ENCODE assay signal across 28 cellular contexts in the genomic region with DNA sequence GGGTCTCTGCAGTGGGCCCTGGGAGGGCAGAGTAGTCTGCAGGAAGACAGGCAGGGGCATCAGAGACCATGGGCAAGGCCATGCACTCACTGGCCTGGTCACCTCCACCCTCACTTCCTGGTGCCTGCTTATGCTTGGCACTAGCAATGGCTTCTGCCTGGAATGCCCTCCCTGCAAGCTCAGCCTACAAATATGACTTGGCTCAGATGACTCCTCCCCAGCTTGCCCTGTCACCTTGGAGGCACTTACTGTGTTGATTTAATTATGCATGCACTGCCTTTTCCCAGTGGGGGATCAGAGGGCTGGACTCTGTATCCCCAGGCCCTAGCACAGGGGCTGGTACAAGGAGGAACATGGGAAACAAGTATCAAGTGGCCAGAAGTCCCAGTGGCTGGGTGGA. TPM values are rescaled to one million over a fixed set of nuclear protein-coding genes. Genes with fewer than 3 reads are reported as not detected.
A peak's percentile ranks its signal among the peaks of the same experiment; 100 is the strongest.
DNase-seq lines count a peak whose midpoint lies in the region; ATAC-seq and FAIRE-seq lines count a peak whose summit lies in the region.
"Had no signal": no experiment of that assay in that cellular context is flagged by ENCODE, and none has a peak within 500 bp of the region (broad histone marks: within the 10 kb centered on the region; RNA-seq: fewer than 3 reads in every experiment).

No MANE protein-coding gene starts in this region.

- no peak overlapping the region for H3K4me3 Mint-ChIP-seq in activated CD8-positive, alpha-beta memory T cell treated with anti-CD3 and anti-CD28 coated beads, Interleukin-2, amount 10 ng/mL, durations not matched to agents 7 days and 5 days

- no peak overlapping the region for H4K8ac ChIP-seq in mesendoderm (ENCODE audit: low read depth, low read length)

- no peaks in the 10 kb centered on the region for H3K4me1 ChIP-seq in mesendoderm (ENCODE audit: control insufficient read depth, low read depth, low read length)

- DNase-seq in ELF-1 (ENCODE audit: low read depth, low spot score): peak; percentile 49
- DNase-seq in HTR-8/SVneo (ENCODE audit: insufficient read length, low spot score): no peak
- peak; percentile 33 for DNase-seq in cerebellar cortex (ENCODE audit: low spot score)
- DNase-seq in mesendoderm: peak; percentile 40
- no peak for DNase-seq in COLO668 (lab: John Stamatoyannopoulos, UW; ENCODE audit: unreplicated experiment)
- no peak for DNase-seq in activated CD8-positive, alpha-beta memory T cell treated with anti-CD3 and anti-CD28 coated beads, Interleukin-2, amount 10 ng/mL, durations not matched to agents 7 days and 5 days
- DNase-seq: activated naive CD4-positive, alpha-beta T cell; activated T-cell treated with anti-CD3 and anti-CD28 coated beads, Interleukin-2, amount 50 U/mL, for 1 hour; brain microvascular endothelial cell; cortex of kidney; GOT3; kidney; NCI-H1105; NCI-H1930; NCI-H345; PC-3; trophoblast cell had no signal

- H3K27me3 Mint-ChIP-seq in activated CD8-positive, alpha-beta memory T cell treated with anti-CD3 and anti-CD28 coated beads, Interleukin-2, amount 10 ng/mL, durations not matched to agents 7 days and 5 days: no peaks in the 10 kb centered on the region

- ATAC-seq in GM19351 (IDR thresholded peaks at IDR 0.05; ENCODE audit: unreplicated experiment) (no peak), HG03565 (IDR thresholded peaks at IDR 0.05; ENCODE audit: unreplicated experiment) (no peak)
- no peak for ATAC-seq in activated CD8-positive, alpha-beta memory T cell treated with anti-CD3 and anti-CD28 coated beads, Interleukin-2, amount 10 ng/mL, durations not matched to agents 7 days and 5 days
- ATAC-seq: HepG2, PC-3 had no signal

- no peak overlapping the region for H3K27ac ChIP-seq in mesendoderm (ENCODE audit: low read depth, low read length)
- H3K27ac ChIP-seq: brain microvascular endothelial cell, HL-60, neutrophil, skin epidermis had no signal

- H3K4me1 Mint-ChIP-seq in activated CD8-positive, alpha-beta memory T cell treated with anti-CD3 and anti-CD28 coated beads, Interleukin-2, amount 10 ng/mL, durations not matched to agents 7 days and 5 days: peaks cover 11% of the 10 kb centered on the region

- H3K56ac ChIP-seq in mesendoderm (ENCODE audit: low read length): no peak overlapping the region

- no peak overlapping the region for H2BK5ac ChIP-seq in mesendoderm (ENCODE audit: low read length)

- no peak overlapping the region for H3K18ac ChIP-seq in mesendoderm (ENCODE audit: low read length)

- H3K27ac Mint-ChIP-seq in activated CD8-positive, alpha-beta memory T cell treated with anti-CD3 and anti-CD28 coated beads, Interleukin-2, amount 10 ng/mL, durations not matched to agents 7 days and 5 days: no peak overlapping the region

- no peak overlapping the region for H2AK5ac ChIP-seq in mesendoderm (ENCODE audit: low read length)

- no peak overlapping the region for H4K5ac ChIP-seq in mesendoderm (ENCODE audit: low read length)

- H3K4me3 ChIP-seq in mesendoderm (ENCODE audit: low read length): no peak overlapping the region
- H3K4me3 ChIP-seq: skin epidermis had no signal

- H3K9me3 Mint-ChIP-seq in activated CD8-positive, alpha-beta memory T cell treated with anti-CD3 and anti-CD28 coated beads, Interleukin-2, amount 10 ng/mL, durations not matched to agents 7 days and 5 days (ENCODE audit: low read depth): no peaks in the 10 kb centered on the region

- H3K79me1 ChIP-seq in mesendoderm (ENCODE audit: low read length): no peaks in the 10 kb centered on the region

- no peaks in the 10 kb centered on the region for H3K36me3 ChIP-seq in mesendoderm (ENCODE audit: control insufficient read depth, insufficient read depth, low read length)
- H3K36me3 ChIP-seq: brain microvascular endothelial cell, neutrophil had no signal

- no peaks in the 10 kb centered on the region for H3K79me2 ChIP-seq in mesendoderm (ENCODE audit: control insufficient read depth, insufficient read depth, low read length)

- no peaks in the 10 kb centered on the region for H3K27me3 ChIP-seq in mesendoderm (ENCODE audit: insufficient read depth, low read length, poor library complexity)
- H3K27me3 ChIP-seq: neutrophil had no signal

- CTCF ChIA-PET in activated CD8-positive, alpha-beta memory T cell treated with anti-CD3 and anti-CD28 coated beads, Interleukin-2, amount 10 ng/mL, durations not matched to agents 7 days and 5 days (lab: Charles Lee): interaction anchor here (1.0 kb wide), 2 partner anchors 10 to 13 kb away, joined by 3 read pairs; no protein-coding TSS in a partner anchor

- peak; percentile 9 for FAIRE-seq in HTR-8/SVneo (lab: Jason Lieb, UNC)
- FAIRE-seq: GM18507, HepG2, kidney, TTC549 had no signal

- H3K4ac ChIP-seq in mesendoderm (ENCODE audit: low read depth, low read length): no peak overlapping the region

- H3K9ac ChIP-seq in mesendoderm (ENCODE audit: low read length): no peak overlapping the region

- no peak overlapping the region for H3K4me2 ChIP-seq in mesendoderm (ENCODE audit: low read length)

- H3K36me3 Mint-ChIP-seq in activated CD8-positive, alpha-beta memory T cell treated with anti-CD3 and anti-CD28 coated beads, Interleukin-2, amount 10 ng/mL, durations not matched to agents 7 days and 5 days: no peaks in the 10 kb centered on the region

- H2BK120ac ChIP-seq in mesendoderm (ENCODE audit: low read depth, low read length): no peak overlapping the region

- H2BK15ac ChIP-seq in mesendoderm (replicated peaks; ENCODE audit: low read depth): no peak overlapping the region

- H3K23ac ChIP-seq in mesendoderm (ENCODE audit: low read length): no peak overlapping the region

RNA-seq across cellular contexts. Expression of a gene that starts 7.8 kb away (rescaled TPM):
- polyA plus RNA-seq in mesendoderm (2013, experiment 1 of 2): 1.9 TPM
- 1.9 TPM for polyA plus RNA-seq in mesendoderm (2013, experiment 2 of 2)
- total RNA-seq in activated CD8-positive, alpha-beta memory T cell treated with anti-CD3 and anti-CD28 coated beads, Interleukin-2, amount 10 ng/mL, durations not matched to agents 7 days and 5 days: 10 to 100 TPM; 15.6 to 17.8 TPM

RNA-seq across cellular contexts. Expression of a gene that starts 9.6 kb away (rescaled TPM):
- 5.3 TPM for polyA plus RNA-seq in mesendoderm (2013, experiment 1 of 2)
- 5.4 TPM for polyA plus RNA-seq in mesendoderm (2013, experiment 2 of 2)
- total RNA-seq in activated CD8-positive, alpha-beta memory T cell treated with anti-CD3 and anti-CD28 coated beads, Interleukin-2, amount 10 ng/mL, durations not matched to agents 7 days and 5 days: 10 to 100 TPM; 49.9 to 61.3 TPM

RNA-seq across cellular contexts. Expression of a gene that starts 51.9 kb away (rescaled TPM):
- polyA plus RNA-seq in mesendoderm (2013, experiment 1 of 2): 2.4 TPM
- 2.3 TPM for polyA plus RNA-seq in mesendoderm (2013, experiment 2 of 2)
- 100 to 1,000 TPM; 266 to 369 TPM for total RNA-seq in activated CD8-positive, alpha-beta memory T cell treated with anti-CD3 and anti-CD28 coated beads, Interleukin-2, amount 10 ng/mL, durations not matched to agents 7 days and 5 days

RNA-seq across cellular contexts. Expression of a gene that starts 56.3 kb away (rescaled TPM):
- polyA plus RNA-seq in mesendoderm (2013, experiment 1 of 2): 4.1 TPM
- polyA plus RNA-seq in mesendoderm (2013, experiment 2 of 2): 3.7 TPM
- 1 to 10 TPM in 1 of 2 experiments, under 1 TPM in 1; 0.56 to 1.1 TPM for total RNA-seq in activated CD8-positive, alpha-beta memory T cell treated with anti-CD3 and anti-CD28 coated beads, Interleukin-2, amount 10 ng/mL, durations not matched to agents 7 days and 5 days
- total RNA-seq: fibroblast of lung, HepG2, myocyte, pulmonary artery endothelial cell had no signal
- polyA plus RNA-seq: HepG2 had no signal

RNA-seq across cellular contexts. Expression of a gene that starts 57.2 kb away (rescaled TPM):
- polyA plus RNA-seq in mesendoderm (2013, experiment 1 of 2): 35.2 TPM
- 36.3 TPM for polyA plus RNA-seq in mesendoderm (2013, experiment 2 of 2)
- total RNA-seq in activated CD8-positive, alpha-beta memory T cell treated with anti-CD3 and anti-CD28 coated beads, Interleukin-2, amount 10 ng/mL, durations not matched to agents 7 days and 5 days: 100 to 1,000 TPM; 156 to 175 TPM

Comparison
In these comparisons a context has a peak if more than half of its experiments do, and no peak if none do; other contexts are left out.
1. DNase-seq: peak in ELF-1 (single experiment), cerebellar cortex (single experiment) and mesendoderm (single experiment); none in HTR-8/SVneo (single experiment), COLO668 (single experiment) and activated CD8-positive, alpha-beta memory T cell treated with anti-CD3 and anti-CD28 coated beads, Interleukin-2, amount 10 ng/mL, durations not matched to agents 7 days and 5 days (single experiment).